ENCODE assay signal across 18 cellular contexts in genomic region chr12:121958521-121959240, GRCh38. TPM values are rescaled to one million over a fixed set of nuclear protein-coding genes. Genes with fewer than 3 reads are reported as not detected.
DNase-seq lines count a peak whose midpoint lies in the region; ATAC-seq and TF ChIP-seq lines count a peak whose summit lies in the region.
"Had no signal": no experiment of that assay in that cellular context is flagged by ENCODE, and none has a peak within 500 bp of the region (broad histone marks: within the 10 kb centered on the region; RNA-seq: fewer than 3 reads in every experiment).

No MANE protein-coding gene starts in this region.

- no peaks in the 10 kb centered on the region; the same call in 1 of the 2 replicates for H3K79me2 ChIP-seq in Karpas-422 (ENCODE audit: low read length)

- H2AFZ ChIP-seq in Karpas-422 (ENCODE audit: low read length): no peak overlapping the region

- DNase-seq in Karpas-422 (no peak), amniotic epithelial cell (ENCODE audit: low read depth) (peak; percentile 60), mesenteric fat pad (ENCODE audit: low spot score) (peak; percentile 64), activated T-cell treated with anti-CD3 and anti-CD28 coated beads for 4 hours (no peak), endothelial cell (ENCODE audit: low spot score) (no peak), heart left ventricle (no peak)
- DNase-seq: activated naive CD4-positive, alpha-beta T cell treated with anti-CD3 and anti-CD28 coated beads, Interleukin-2, amount 50 U/mL, for 16 hours; DMS153; effector memory CD4-positive, alpha-beta T cell; MM.1S; mucosa of descending colon; NCI-H446; ovary; Peyer's patch; SW 1271; WERI-Rb-1 had no signal

- no peak overlapping the region for H3K27ac ChIP-seq in BLaER1 treated with 17β-estradiol and CSF1 and Interleukin-3, amounts not matched to agents 10 nM and 100 nM
- H3K27ac ChIP-seq in Karpas-422 (ENCODE audit: low read length): peak overlapping the region; percentile 97
- H3K27ac ChIP-seq in heart left ventricle: no peak overlapping the region
- H3K27ac ChIP-seq: ovary, Peyer's patch, WERI-Rb-1 had no signal

- intact Hi-C loops in heart left ventricle (cut with DNase I): loop anchor here in 3 of 10 donors (5.0 to 10.0 kb wide), 3 partner anchors 64 to 69 kb away; partner anchors contain the start of gene BCL7A (in 2 of the 3)

- H3K9ac ChIP-seq in BLaER1 treated with 17β-estradiol and CSF1 and Interleukin-3, amounts not matched to agents 10 nM and 100 nM: peak overlapping the region in 5 of 11 experiments; percentile 4 to 54 (median 21); a peak in 8 of 22 replicates
- peak overlapping the region; percentile 61 for H3K9ac ChIP-seq in Karpas-422 (ENCODE audit: low read length)

- no peak overlapping the region for H3K27ac Mint-ChIP-seq in endothelial cell (ENCODE audit: unreplicated experiment)

- peak overlapping the region; percentile 47 to 91 (median 72) for H3K4me2 ChIP-seq in BLaER1 treated with 17β-estradiol and CSF1 and Interleukin-3, amounts not matched to agents 10 nM and 100 nM
- H3K4me2 ChIP-seq in Karpas-422 (ENCODE audit: low read depth, low read length, poor library complexity, severe bottlenecking): peak overlapping the region; percentile 66

- H3K9me2 ChIP-seq in Karpas-422 (replicated peaks; ENCODE audit: insufficient read depth, low read length): no peaks in the 10 kb centered on the region

- H3K36me3 ChIP-seq in BLaER1 treated with 17β-estradiol and CSF1 and Interleukin-3, amounts not matched to agents 10 nM and 100 nM: no peaks in the 10 kb centered on the region
- peaks cover 18% of the 10 kb centered on the region; the same call in 1 of the 2 replicates for H3K36me3 ChIP-seq in Karpas-422 (ENCODE audit: insufficient read depth, low read length)
- peaks cover 0 to 6% (median 0%) of the 10 kb centered on the region in 9 donors for H3K36me3 ChIP-seq in heart left ventricle
- H3K36me3 ChIP-seq: ovary, Peyer's patch, WERI-Rb-1 had no signal

- H3K4me3 ChIP-seq in BLaER1 treated with 17β-estradiol and CSF1 and Interleukin-3, amounts not matched to agents 10 nM and 100 nM: peak overlapping the region in 1 of 10 experiments; percentile 27; a peak in 1 of 20 replicates
- H3K4me3 ChIP-seq in Karpas-422 (ENCODE audit: low read length) (peak overlapping the region; percentile 36), heart left ventricle (no peak overlapping the region)
- H3K4me3 ChIP-seq: mucosa of descending colon, ovary, Peyer's patch had no signal

- H3K27me3 ChIP-seq in BLaER1 treated with 17β-estradiol and CSF1 and Interleukin-3, amounts not matched to agents 10 nM and 100 nM: peaks cover 0 to 8% (median 0%) of the 10 kb centered on the region in 11 experiments; a peak in 2 of 22 replicates
- H3K27me3 ChIP-seq in Karpas-422 (ENCODE audit: low read length) (no peaks in the 10 kb centered on the region), heart left ventricle (no peaks in the 10 kb centered on the region)
- H3K27me3 ChIP-seq: ovary, Peyer's patch had no signal

- ATAC-seq in GM19455 (IDR thresholded peaks at IDR 0.05; ENCODE audit: unreplicated experiment): no peak
- no peak for ATAC-seq in heart left ventricle
- ATAC-seq: mucosa of descending colon had no signal

- H3K27me3 Mint-ChIP-seq in endothelial cell (ENCODE audit: unreplicated experiment): no peaks in the 10 kb centered on the region

- no peak for TF ChIP-seq POLR2A in heart left ventricle (IDR thresholded peaks at IDR 0.05)

- TF ChIP-seq CTCF in endothelial cell (IDR thresholded peaks at IDR 0.05; ENCODE audit: unreplicated experiment) (no peak), heart left ventricle (IDR thresholded peaks at IDR 0.05) (no peak)

- H3K4me1 Mint-ChIP-seq in endothelial cell (ENCODE audit: unreplicated experiment): peaks cover 5% of the 10 kb centered on the region

- peaks cover 8 to 32% (median 18%) of the 10 kb centered on the region in 10 experiments; a peak in 19 of 20 replicates for H3K4me1 ChIP-seq in BLaER1 treated with 17β-estradiol and CSF1 and Interleukin-3, amounts not matched to agents 10 nM and 100 nM
- peaks cover 57% of the 10 kb centered on the region for H3K4me1 ChIP-seq in Karpas-422 (ENCODE audit: low read length)
- H3K4me1 ChIP-seq in heart left ventricle: no peaks in the 10 kb centered on the region
- H3K4me1 ChIP-seq: Peyer's patch had no signal

- no peaks in the 10 kb centered on the region for H4K20me1 ChIP-seq in BLaER1 treated with 17β-estradiol and CSF1 and Interleukin-3, amounts not matched to agents 10 nM and 100 nM
- no peaks in the 10 kb centered on the region for H4K20me1 ChIP-seq in Karpas-422 (ENCODE audit: insufficient read depth, low read depth, low read length)

- 73 to 77% (median 75%) methylated on average over 21 of the region's 21 CpGs for WGBS in heart left ventricle, 4 donors

- H3K9me3 Mint-ChIP-seq in endothelial cell (ENCODE audit: unreplicated experiment): no peaks in the 10 kb centered on the region

- H3K4me3 Mint-ChIP-seq in endothelial cell (ENCODE audit: unreplicated experiment): no peak overlapping the region

- no peaks in the 10 kb centered on the region for H3K36me3 Mint-ChIP-seq in endothelial cell (ENCODE audit: low read depth, unreplicated experiment)

- peaks cover 0 to 2% (median 0%) of the 10 kb centered on the region in 11 experiments; a peak in 3 of 22 replicates for H3K9me3 ChIP-seq in BLaER1 treated with 17β-estradiol and CSF1 and Interleukin-3, amounts not matched to agents 10 nM and 100 nM (replicated peaks in 1 of 11)
- 0 out of 2 replicates have a peak, but pooled peaks cover 1% of the 10 kb centered on the region for H3K9me3 ChIP-seq in Karpas-422 (ENCODE audit: low read length)
- H3K9me3 ChIP-seq in heart left ventricle: no peaks in the 10 kb centered on the region
- H3K9me3 ChIP-seq: mucosa of descending colon, ovary, Peyer's patch had no signal

RNA-seq across cellular contexts. Expression of gene CFAP251, which starts 40.3 kb away (rescaled TPM):
- 17.9 and 30.3 TPM in 2 replicates for total RNA-seq in Karpas-422 (2014; rRNA removed; shearing (Covaris generic); ENCODE audit: low replicate concordance)
- total RNA-seq in mesenteric fat pad (2.1 TPM), endothelial cell (ENCODE audit: unreplicated experiment) (0.80 TPM), heart left ventricle (1 to 10 TPM in 5 of 9 donors, under 1 TPM in 4; 0.60 to 8.0 (median 1.2) TPM)
- 1 to 10 TPM; 1.4 to 2.2 TPM for polyA plus RNA-seq in heart left ventricle

Comparison
In these comparisons a context has a peak if more than half of its experiments do, and no peak if none do; other contexts are left out.
1. DNase-seq: peak in amniotic epithelial cell (single experiment) and mesenteric fat pad (single experiment); none in Karpas-422 (single experiment), activated T-cell treated with anti-CD3 and anti-CD28 coated beads for 4 hours (single experiment), endothelial cell (single experiment) and heart left ventricle (0 of 5).